ENCODE assay signal across 14 cellular contexts in genomic region chr12:31859232-31859977, GRCh38.
DNase-seq lines count a peak whose midpoint lies in the region; ATAC-seq and TF ChIP-seq lines count a peak whose summit lies in the region.
"Had no signal": no experiment of that assay in that cellular context is flagged by ENCODE, and none has a peak within 500 bp of the region (broad histone marks: within the 10 kb centered on the region; RNA-seq: fewer than 3 reads in every experiment).

No MANE protein-coding gene starts in this region.

- TF ChIP-seq CTCF in transverse colon (IDR thresholded peaks at IDR 0.05) = no peak

- H3K4me3 ChIP-seq in transverse colon = no peak overlapping the region

- intact Hi-C loops in transverse colon (cut with DNase I; ENCODE audit: low total_unique reads) = no loop called here

- no peaks in the 10 kb centered on the region for H3K9me3 ChIP-seq in transverse colon

- no peaks in the 10 kb centered on the region for H3K27me3 Mint-ChIP-seq in activated T-helper 17 cell treated with anti-CD3 and anti-CD28 coated beads, Interleukin-2, amount 50 U/mL, for 72 hours

- H3K27me3 ChIP-seq in transverse colon = no peaks in the 10 kb centered on the region
- H3K27me3 ChIP-seq: brain microvascular endothelial cell had no signal

- in situ Hi-C loops in transverse colon (cut with MboI; ENCODE audit: low pct_ligation_motif_present in 1 of 4, low pct_unique_long_range_greater_than_20kb in 1 of 4, low sequenced_read_pairs in 3 of 4) = no loop called here

- H3K9me3 Mint-ChIP-seq in activated T-helper 17 cell treated with anti-CD3 and anti-CD28 coated beads, Interleukin-2, amount 50 U/mL, for 72 hours = peaks cover 4% of the 10 kb centered on the region

- ATAC-seq in GM21360 (IDR thresholded peaks at IDR 0.05; ENCODE audit: unreplicated experiment) = peak; percentile 59
- peak; percentile 70 for ATAC-seq in activated T-helper 17 cell treated with anti-CD3 and anti-CD28 coated beads, Interleukin-2, amount 50 U/mL, for 72 hours (replicated peaks)
- ATAC-seq in GM18517 (IDR thresholded peaks at IDR 0.05; ENCODE audit: unreplicated experiment) = no peak
- ATAC-seq in HG02759 (IDR thresholded peaks at IDR 0.05; ENCODE audit: unreplicated experiment) = no peak

- DNase-seq in stimulated activated CD4-positive, alpha-beta T cell treated with anti-CD3 and anti-CD28 coated beads, Interleukin-15, amount 100 ng/mL, for 24 hours = peak; percentile 18
- DNase-seq in stimulated activated CD4-positive, alpha-beta T cell treated with anti-CD3 and anti-CD28 coated beads, Interleukin-2, amount 100 ng/mL, for 24 hours = no peak
- DNase-seq in transverse colon (peak; percentile 8), GDM1 (lab: John Stamatoyannopoulos, UW) (no peak)
- DNase-seq: brain microvascular endothelial cell; effector memory CD4-positive, alpha-beta T cell; foreskin fibroblast; NCI-H2171 treated with DMSO at 0.1 percent for 48 hours had no signal

- H3K36me3 ChIP-seq in transverse colon = no peaks in the 10 kb centered on the region
- H3K36me3 ChIP-seq: brain microvascular endothelial cell had no signal

- H3K4me1 ChIP-seq in transverse colon = no peaks in the 10 kb centered on the region

- H3K27ac ChIP-seq in transverse colon = no peak overlapping the region
- H3K27ac ChIP-seq: brain microvascular endothelial cell, VCaP had no signal

- no peaks in the 10 kb centered on the region for H3K36me3 Mint-ChIP-seq in activated T-helper 17 cell treated with anti-CD3 and anti-CD28 coated beads, Interleukin-2, amount 50 U/mL, for 72 hours (ENCODE audit: low read depth)
- H3K36me3 Mint-ChIP-seq: mesothelial cell of epicardium had no signal

- H3K4me1 Mint-ChIP-seq in activated T-helper 17 cell treated with anti-CD3 and anti-CD28 coated beads, Interleukin-2, amount 50 U/mL, for 72 hours = peaks cover 5% of the 10 kb centered on the region
- H3K4me1 Mint-ChIP-seq: mesothelial cell of epicardium had no signal

- H3K4me3 Mint-ChIP-seq in activated T-helper 17 cell treated with anti-CD3 and anti-CD28 coated beads, Interleukin-2, amount 50 U/mL, for 72 hours = peak overlapping the region; percentile 35
- H3K4me3 Mint-ChIP-seq: mesothelial cell of epicardium had no signal

- no peak for TF ChIP-seq EP300 in transverse colon (IDR thresholded peaks at IDR 0.05; ENCODE audit: low read depth)

- WGBS in transverse colon (ENCODE audit: low coverage in 1 of 2), 2 donors = 84 to 86% methylated on average over 13 of the region's 13 CpGs

- TF ChIP-seq POLR2A in transverse colon (IDR thresholded peaks at IDR 0.05) = no peak

- H3K27ac Mint-ChIP-seq in activated T-helper 17 cell treated with anti-CD3 and anti-CD28 coated beads, Interleukin-2, amount 50 U/mL, for 72 hours = peak overlapping the region; percentile 19
- H3K27ac Mint-ChIP-seq: mesothelial cell of epicardium had no signal

Comparison
In these comparisons a context has a peak if more than half of its experiments do, and no peak if none do; other contexts are left out.
1. DNase-seq: peak in stimulated activated CD4-positive, alpha-beta T cell treated with anti-CD3 and anti-CD28 coated beads, Interleukin-15, amount 100 ng/mL, for 24 hours (single experiment) and transverse colon (single experiment); none in stimulated activated CD4-positive, alpha-beta T cell treated with anti-CD3 and anti-CD28 coated beads, Interleukin-2, amount 100 ng/mL, for 24 hours (0 of 2) and GDM1 (single experiment).
2. ATAC-seq: peak in GM21360 (single experiment) and activated T-helper 17 cell treated with anti-CD3 and anti-CD28 coated beads, Interleukin-2, amount 50 U/mL, for 72 hours (single experiment); none in GM18517 (single experiment) and HG02759 (single experiment).